16 cellular contexts compared by ENCODE assay signal in genomic region chr1:94296018-94296417, GRCh38. TPM values are rescaled to one million over a fixed set of nuclear protein-coding genes. Genes with fewer than 3 reads are reported as not detected.
DNase-seq lines count a peak whose midpoint lies in the region; ATAC-seq and TF ChIP-seq lines count a peak whose summit lies in the region.
"Had no signal": no experiment of that assay in that cellular context is flagged by ENCODE, and none has a peak within 500 bp of the region (broad histone marks: within the 10 kb centered on the region; RNA-seq: fewer than 3 reads in every experiment).

No MANE protein-coding gene starts in this region.

- in situ Hi-C loops in Panc1 (cut with HindIII; ENCODE audit: low pct_unique_long_range_greater_than_20kb, low sequenced_read_pairs) = no loop called here

- H3K4me3 Mint-ChIP-seq in chondrocyte (ENCODE audit: unreplicated experiment) = no peak overlapping the region
- H3K4me3 Mint-ChIP-seq: activated T-helper 1 cell treated with anti-CD3 and anti-CD28 coated beads, Interleukin-12 subunit alpha, Interleukin-12 subunit beta, Interleukin-2, Interleukin-4 antibody, amounts not matched to agents 30 ng/mL and 10 ng/mL and 1 ng/mL, durations not matched to agents 14 hours and 24 hours and 36 hours; brain; T-helper 2 cell treated with Interferon-gamma antibody and Interleukin-4, amounts not matched to agents 5 μg/mL and 100 μg/mL, for 36 hours had no signal

- no peaks in the 10 kb centered on the region for H3K27me3 Mint-ChIP-seq in chondrocyte (ENCODE audit: low read depth)
- H3K27me3 Mint-ChIP-seq: brain had no signal

- no peaks in the 10 kb centered on the region for H3K36me3 ChIP-seq in Panc1 (ENCODE audit: control insufficient read depth, insufficient read depth, low read length)
- H3K36me3 ChIP-seq: BE2C had no signal

- peaks cover 22% of the 10 kb centered on the region for H3K4me1 Mint-ChIP-seq in chondrocyte (ENCODE audit: low read depth)
- H3K4me1 Mint-ChIP-seq: brain had no signal

- no peak for TF ChIP-seq CTCF in Panc1 (IDR thresholded peaks at IDR 0.05)
- TF ChIP-seq CTCF in chondrocyte (IDR thresholded peaks at IDR 0.05) = no peak

- CTCF ChIA-PET in Panc1 (lab: Charles Lee) = no interaction called here

- peaks cover 9% of the 10 kb centered on the region; the same call in 1 of the 2 replicates for H3K4me1 ChIP-seq in Panc1 (ENCODE audit: control insufficient read depth, insufficient read depth, low read length)
- H3K4me1 ChIP-seq: BE2C had no signal

- no peak for ATAC-seq in Panc1
- no peak for ATAC-seq in HG02870 (IDR thresholded peaks at IDR 0.05; ENCODE audit: unreplicated experiment)

- DNase-seq in AG20443 (ENCODE audit: low spot score) = peak; percentile 66
- no peak for DNase-seq in Panc1 (ENCODE audit: low read depth, low spot score)
- DNase-seq in dermis microvascular lymphatic vessel endothelial cell (ENCODE audit: low read depth in 2 of 2) = peak; percentile 87 to 96
- peak; percentile 18 for DNase-seq in medulla oblongata (ENCODE audit: extremely low spot score)
- no peak for DNase-seq in chondrocyte (ENCODE audit: low spot score)
- DNase-seq in DMS114 treated with DMSO at 0.1 percent for 48 hours (lab: John Stamatoyannopoulos, UW; ENCODE audit: unreplicated experiment) = no peak
- no peak for DNase-seq in NCI-H2107 (lab: John Stamatoyannopoulos, UW)
- DNase-seq: activated CD4-positive, alpha-beta T cell treated with anti-CD3 and anti-CD28 coated beads, Interleukin-2, amount 50 U/mL, for 4 hours; BE2C; NCI-H1092 treated with DMSO at 0.1 percent for 48 hours; stimulated activated CD4-positive, alpha-beta T cell treated with anti-CD3 and anti-CD28 coated beads, Interleukin-4, amount 100 ng/mL, for 4 hours; stimulated activated naive CD4-positive, alpha-beta T cell had no signal

- H3K9me3 Mint-ChIP-seq in chondrocyte (ENCODE audit: low read depth) = no peaks in the 10 kb centered on the region
- H3K9me3 Mint-ChIP-seq: activated T-helper 1 cell treated with anti-CD3 and anti-CD28 coated beads, Interleukin-12 subunit alpha, Interleukin-12 subunit beta, Interleukin-2, Interleukin-4 antibody, amounts not matched to agents 30 ng/mL and 10 ng/mL and 1 ng/mL, durations not matched to agents 14 hours and 24 hours and 36 hours; T-helper 2 cell treated with Interferon-gamma antibody and Interleukin-4, amounts not matched to agents 5 μg/mL and 100 μg/mL, for 36 hours had no signal

- no peak overlapping the region for H3K27ac Mint-ChIP-seq in chondrocyte (ENCODE audit: unreplicated experiment)
- H3K27ac Mint-ChIP-seq: activated T-helper 1 cell treated with anti-CD3 and anti-CD28 coated beads, Interleukin-12 subunit alpha, Interleukin-12 subunit beta, Interleukin-2, Interleukin-4 antibody, amounts not matched to agents 30 ng/mL and 10 ng/mL and 1 ng/mL, durations not matched to agents 14 hours and 24 hours and 36 hours; brain; T-helper 2 cell treated with Interferon-gamma antibody and Interleukin-4, amounts not matched to agents 5 μg/mL and 100 μg/mL, for 36 hours had no signal

- POLR2A ChIA-PET in Panc1 (lab: Charles Lee) = no interaction called here

- no peak overlapping the region for H3K4me3 ChIP-seq in Panc1 (ENCODE audit: low read depth in 2 of 2, low read length in 2 of 2)

- no peaks in the 10 kb centered on the region for H3K9me3 ChIP-seq in Panc1 (ENCODE audit: control insufficient read depth, insufficient read depth, low read depth, low read length)
- H3K9me3 ChIP-seq: BE2C had no signal

- no TSS peak for BruUV-seq in Panc1 (replicated peaks; lab: Mats Ljungman, UMichigan)

- H3K27ac ChIP-seq in Panc1 (ENCODE audit: low read length) = peak overlapping the region; percentile 54; the same call in 1 of the 2 replicates

- H3K27me3 ChIP-seq in Panc1 (ENCODE audit: control insufficient read depth, insufficient read depth, low read length) = no peaks in the 10 kb centered on the region
- H3K27me3 ChIP-seq: BE2C had no signal

- intact Hi-C loops in Panc1 (cut with micrococcal nuclease; ENCODE audit: unreplicated experiment) = no loop called here

- H3K36me3 Mint-ChIP-seq in chondrocyte (ENCODE audit: low read depth) = no peaks in the 10 kb centered on the region
- H3K36me3 Mint-ChIP-seq: brain had no signal

RNA-seq across cellular contexts. Expression of gene ARHGAP29, which starts 58.6 kb away (rescaled TPM):
- total RNA-seq in Panc1 (2021; ENCODE audit: unreplicated experiment) = 197 TPM
- 64.8 TPM for polyA plus RNA-seq in Panc1 (2012; ENCODE audit: insufficient read length)
- 171 and 226 TPM in 2 replicates for total RNA-seq in dermis microvascular lymphatic vessel endothelial cell
- 44.0 to 44.8 TPM (median 44.7 TPM) in 3 replicates for total RNA-seq in chondrocyte
- total RNA-seq: activated T-helper 1 cell treated with anti-CD3 and anti-CD28 coated beads, Interleukin-12 subunit alpha, Interleukin-12 subunit beta, Interleukin-2, Interleukin-4 antibody, amounts not matched to agents 30 ng/mL and 10 ng/mL and 1 ng/mL, durations not matched to agents 14 hours and 24 hours and 36 hours had no signal

Comparison
In these comparisons a context has a peak if more than half of its experiments do, and no peak if none do; other contexts are left out.
1. DNase-seq: peak in AG20443 (single experiment), dermis microvascular lymphatic vessel endothelial cell (2 of 2) and medulla oblongata (single experiment); none in Panc1 (single experiment), chondrocyte (single experiment), DMS114 treated with DMSO at 0.1 percent for 48 hours (single experiment) and NCI-H2107 (single experiment).